In genomic region chr3:127259882-127260281, GRCh38 we compare ENCODE assay signal across 10 cellular contexts. TPM values are rescaled to one million over a fixed set of nuclear protein-coding genes. Genes with fewer than 3 reads are reported as not detected.
"Had no signal": no experiment of that assay in that cellular context is flagged by ENCODE, and none has a peak within 500 bp of the region (broad histone marks: within the 10 kb centered on the region; RNA-seq: fewer than 3 reads in every experiment).

No MANE protein-coding gene starts in this region.

- H3K9me3 Mint-ChIP-seq: HFFc6 had no signal

- H3K4me3 Mint-ChIP-seq: GM23338, H9, HFFc6 had no signal

- ATAC-seq: GM23338, HCT116 had no signal

- H3K4me1 Mint-ChIP-seq: GM23338 had no signal

- H3K27ac Mint-ChIP-seq: GM23338, H9, HFFc6 had no signal

- DNase-seq: GM23248, GOT3, H7, H9, HCEC 1CT, HFFc6 had no signal

RNA-seq across cellular contexts. Expression of gene PRR20G, which starts 28.0 kb away (rescaled TPM):
- total RNA-seq: GM23248, GM23338, H1, H4, H7, HFFc6 had no signal
